Comparison of ENCODE assay signal across 2 cellular contexts in genomic region chr3:42685891-42686820, GRCh38.
TF ChIP-seq lines count a peak whose summit lies in the region.

No MANE protein-coding gene starts in this region.

TF ChIP-seq in GM23338, 12 proteins besides CTCF, POLR2A, EP300 and RAD21:
- TF ChIP-seq ZNF114 (CRISPR knock-in tag; IDR thresholded peaks at IDR 0.05) (no peak), NANOG (IDR thresholded peaks at IDR 0.05; ENCODE audit: borderline replicate concordance) (no peak), ZNF462 (CRISPR knock-in tag; IDR thresholded peaks at IDR 0.05) (no peak), REST (IDR thresholded peaks at IDR 0.05; ENCODE audit: unreplicated experiment) (no peak), CREB1 (CRISPR knock-in tag; IDR thresholded peaks at IDR 0.05; ENCODE audit: low read depth) (no peak), POLR2AphosphoS5 (IDR thresholded peaks at IDR 0.05; ENCODE audit: low read depth) (no peak), EZH2 (IDR thresholded peaks at IDR 0.05; ENCODE audit: low read depth, unreplicated experiment) (no peak), ETS1 (IDR thresholded peaks at IDR 0.05) (no peak), JUNB (IDR thresholded peaks at IDR 0.05; ENCODE audit: unreplicated experiment) (no peak), ZNF331 (CRISPR knock-in tag; IDR thresholded peaks at IDR 0.05; ENCODE audit: low read depth) (no peak), EZH2phosphoT487 (IDR thresholded peaks at IDR 0.05; ENCODE audit: unreplicated experiment) (no peak), STAT1 (IDR thresholded peaks at IDR 0.05; ENCODE audit: unreplicated experiment) (no peak)

TF ChIP-seq in endothelial cell of umbilical vein, 7 proteins besides CTCF, POLR2A, EP300 and RAD21:
- no peak for TF ChIP-seq FOS (IDR thresholded peaks at IDR 0.05; ENCODE audit: borderline replicate concordance, insufficient read depth, low read length)
- peak; percentile 83 for TF ChIP-seq EZH2 (IDR thresholded peaks at IDR 0.05; ENCODE audit: borderline replicate concordance, low read depth, low read length, severe bottlenecking)
